Comparison of ENCODE assay signal across 8 cellular contexts in genomic region chr7:134316539-134317344, GRCh38. TPM values are rescaled to one million over a fixed set of nuclear protein-coding genes. Genes with fewer than 3 reads are reported as not detected.
DNase-seq lines count a peak whose midpoint lies in the region; FAIRE-seq and TF ChIP-seq lines count a peak whose summit lies in the region.

TSS of gene SLC35B4 (minus strand) at chr7:134316930. CDS start at chr7:134316751, 179 bp downstream.

- peak within 1 kb of the TSS; percentile 97 for H3K9ac ChIP-seq in neuronal stem cell (ENCODE audit: low read depth, low read length, poor library complexity)

- H3K27ac ChIP-seq in neuronal stem cell (replicated peaks; ENCODE audit: low read length) (no peak within 1 kb of the TSS), substantia nigra (ENCODE audit: low read depth, low read length, poor library complexity, severe bottlenecking) (peak within 1 kb of the TSS; percentile 60)

- peak within 1 kb of the TSS; percentile 59 for H4K91ac ChIP-seq in neuronal stem cell (ENCODE audit: low read depth, low read length, poor library complexity)

- no peak for FAIRE-seq in frontal cortex (lab: Jason Lieb, UNC)

- peak within 1 kb of the TSS; percentile 77 for H3K4me2 ChIP-seq in neuronal stem cell (ENCODE audit: insufficient read depth, low read length, poor library complexity, severe bottlenecking)

- no peak within 1 kb of the TSS for H2BK15ac ChIP-seq in neuronal stem cell (ENCODE audit: low read length)

- peaks cover 0 to 20% (median 0%) of the 10 kb centered on the region in 3 experiments for H3K27me3 ChIP-seq in neuronal stem cell (ENCODE audit: control insufficient read depth in 3 of 3, insufficient read depth in 3 of 3, low read depth in 1 of 3, low read length in 3 of 3)

- H3K18ac ChIP-seq in neuronal stem cell (ENCODE audit: low read length), result peak within 1 kb of the TSS; percentile 92

- peak within 1 kb of the TSS; percentile 83 for H3K23ac ChIP-seq in neuronal stem cell (ENCODE audit: low read depth, low read length, poor library complexity)

- peak within 1 kb of the TSS; percentile 78 for H3K4ac ChIP-seq in neuronal stem cell (ENCODE audit: low read length)

- H2AK5ac ChIP-seq in neuronal stem cell (ENCODE audit: low read depth, low read length), result no peak within 1 kb of the TSS

- POLR2A ChIA-PET in HEK293T (lab: Yijun Ruan, JAX), result interaction anchor here (0.5 to 2.8 kb wide), 21 partner anchors 10 to 1235 kb away, joined by 3 to 20 read pairs (median 4); partner anchors contain the start of genes AKR1B1, BPGM and CHCHD3

- no peaks in the 10 kb centered on the region for H3K79me1 ChIP-seq in neuronal stem cell (ENCODE audit: low read depth, low read length)

- H4K8ac ChIP-seq in neuronal stem cell (ENCODE audit: low read depth, low read length), result no peak within 1 kb of the TSS

- no peak within 1 kb of the TSS for H2BK120ac ChIP-seq in neuronal stem cell (ENCODE audit: low read depth, low read length)

- no peaks in the 10 kb centered on the region for H3K9me3 ChIP-seq in neuronal stem cell (replicated peaks in 1 of 2; ENCODE audit: control insufficient read depth in 2 of 2, insufficient read depth in 1 of 2, low read depth in 1 of 2, low read length in 2 of 2)

- peak; percentile 91 for DNase-seq in GM04504 (ENCODE audit: low read depth)
- DNase-seq in HEK293T (ENCODE audit: extremely low spot score), result peak; percentile 99
- DNase-seq in MV-4-11 (lab: John Stamatoyannopoulos, UW), result peak; percentile 96
- peak; percentile 99 for DNase-seq in SK-MEL-5 (ENCODE audit: low read depth, low spot score)
- peak; percentile 96 for DNase-seq in activated naive CD4-positive, alpha-beta T cell treated with Interleukin-2 at 50 U/mL for 16 hours
- DNase-seq in frontal cortex (ENCODE audit: low spot score in 2 of 2), result peak; percentile 95 to 96
- DNase-seq in neuronal stem cell (ENCODE audit: low spot score), result peak; percentile 96
- DNase-seq in substantia nigra (lab: John Stamatoyannopoulos, UW), result peak; percentile 71 to 99 (median 95)

- H2BK12ac ChIP-seq in neuronal stem cell (ENCODE audit: low read length), result no peak within 1 kb of the TSS

- peak within 1 kb of the TSS; percentile 97 for H2AFZ ChIP-seq in neuronal stem cell (ENCODE audit: low read length)

- H3K4me1 ChIP-seq in neuronal stem cell (ENCODE audit: control insufficient read depth in 2 of 2, insufficient read depth in 1 of 2, low read depth in 1 of 2, low read length in 2 of 2), result no peaks in the 10 kb centered on the region

- WGBS in neuronal stem cell (ENCODE audit: extremely low coverage in 2 of 2, insufficient read length in 2 of 2, insufficient replicate concordance in 1 of 2), 2 donors, result no CpG with 5 or more reads among the region's 69 CpGs

- no peak within 1 kb of the TSS for H3K14ac ChIP-seq in neuronal stem cell (ENCODE audit: low read length)

- peak within 1 kb of the TSS; percentile 77 to 96 for H3K4me3 ChIP-seq in neuronal stem cell (ENCODE audit: low read length in 2 of 2)

- peaks cover 2 to 9% of the 10 kb centered on the region in 2 donors for H3K36me3 ChIP-seq in neuronal stem cell (replicated peaks in 1 of 2; ENCODE audit: control insufficient read depth in 2 of 2, insufficient read depth in 2 of 2, low read length in 2 of 2)

- H2BK5ac ChIP-seq in neuronal stem cell (ENCODE audit: low read length), result no peak within 1 kb of the TSS

- CTCF ChIA-PET in HEK293T (lab: Yijun Ruan, JAX), result interaction anchor here (0.9 to 1.4 kb wide), 3 partner anchors 12 to 116 kb away, joined by 3 to 5 read pairs (median 4); no protein-coding TSS in a partner anchor

- in situ Hi-C loops in SK-MEL-5 (cut with HindIII; ENCODE audit: low pct_unique_long_range_greater_than_20kb, low sequenced_read_pairs), result no loop called here

TF ChIP-seq in HEK293T, 16 proteins besides CTCF, POLR2A, EP300 and RAD21:
- TF ChIP-seq ARNT (IDR thresholded peaks at IDR 0.05) (no peak), L3MBTL2 (conservative IDR thresholded peaks at IDR 0.05) (peak; percentile 63; the same call in 1 of the 2 replicates), SUZ12 (IDR thresholded peaks at IDR 0.05) (peak; percentile 74), ELF4 (IDR thresholded peaks at IDR 0.05) (peak; percentile 89)
TF ChIP-seq in HEK293T: peak in this region for 3.

RNA-seq across cellular contexts. Expression of gene SLC35B4, which starts in this region (rescaled TPM):
- 88.8 and 104 TPM in 2 replicates for total RNA-seq in SK-MEL-5 (2014; rRNA removed; shearing (Covaris generic))
- 58.3 and 67.9 TPM in 2 replicates for polyA plus RNA-seq in SK-MEL-5 (2015; cell fraction: cytosol; rRNA removed)
- 92.9 and 103 TPM in 2 replicates for polyA plus RNA-seq in SK-MEL-5 (2015; cell fraction: nucleus; rRNA removed)
- total RNA-seq in frontal cortex, result 24.5 TPM
- 25.1 TPM for polyA plus RNA-seq in neuronal stem cell (2013, experiment 1 of 2)
- polyA plus RNA-seq in neuronal stem cell (2013, experiment 2 of 2), result 25.6 TPM
